ENCODE assay signal across 26 cellular contexts in the genomic region with DNA sequence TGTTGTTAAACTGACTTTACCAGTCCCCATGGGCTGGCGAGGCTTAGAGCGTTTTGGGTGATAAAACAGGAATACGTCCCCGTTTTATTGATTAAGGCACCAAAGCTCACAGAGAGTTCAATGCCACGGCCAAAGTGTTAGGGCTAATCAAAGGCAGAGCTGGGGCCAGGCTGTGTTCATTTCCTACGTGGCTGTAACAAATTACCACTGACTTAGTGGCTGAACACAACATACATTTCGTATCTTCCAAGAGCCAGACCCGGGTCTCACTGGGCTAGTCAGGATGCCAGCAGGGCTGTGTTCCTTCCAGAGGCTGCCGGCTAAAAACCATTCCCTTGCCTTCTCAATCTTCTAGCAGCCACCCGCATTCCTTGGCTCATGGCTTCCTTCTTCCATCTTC.
A peak's percentile ranks its signal among the peaks of the same experiment; 100 is the strongest.
DNase-seq lines count a peak whose midpoint lies in the region; FAIRE-seq and TF ChIP-seq lines count a peak whose summit lies in the region.
"Had no signal": no experiment of that assay in that cellular context is flagged by ENCODE, and none has a peak within 500 bp of the region (broad histone marks: within the 10 kb centered on the region; RNA-seq: fewer than 3 reads in every experiment).

No MANE protein-coding gene starts in this region.

- H3K36me3 ChIP-seq in bronchial epithelial cell (ENCODE audit: control insufficient read depth, insufficient read depth, low read length) = no peaks in the 10 kb centered on the region
- no peaks in the 10 kb centered on the region for H3K36me3 ChIP-seq in esophagus muscularis mucosa
- H3K36me3 ChIP-seq: BE2C, BLaER1 had no signal

- intact Hi-C loops in esophagus muscularis mucosa (cut with DNase I) = no loop called here

- in situ Hi-C loops in GM13977 (cut with MboI; ENCODE audit: low pct_unique_long_range_greater_than_20kb, low sequenced_read_pairs, unreplicated experiment) = no loop called here

- H3K36me3 Mint-ChIP-seq in osteocyte (ENCODE audit: unreplicated experiment) = peaks cover 1% of the 10 kb centered on the region
- H3K36me3 Mint-ChIP-seq: CD14-positive monocyte; CD4-positive, alpha-beta memory T cell; CD4-positive, CD25-positive, alpha-beta regulatory T cell; CD8-positive, alpha-beta memory T cell had no signal

- FAIRE-seq in bronchial epithelial cell (lab: Jason Lieb, UNC) = peak; percentile 80
- FAIRE-seq: A204.1, GM12878, GM12892, GM19239 had no signal

- no peak for TF ChIP-seq EP300 in esophagus muscularis mucosa (IDR thresholded peaks at IDR 0.05)

- H3K27me3 Mint-ChIP-seq in osteocyte (ENCODE audit: unreplicated experiment) = peaks cover 25% of the 10 kb centered on the region

- TF ChIP-seq POLR2A in esophagus muscularis mucosa (IDR thresholded peaks at IDR 0.05; ENCODE audit: low read depth) = no peak

- H3K4me1 Mint-ChIP-seq in osteocyte (ENCODE audit: unreplicated experiment) = peaks cover 7% of the 10 kb centered on the region
- H3K4me1 Mint-ChIP-seq: CD4-positive, alpha-beta memory T cell; CD4-positive, CD25-positive, alpha-beta regulatory T cell; CD8-positive, alpha-beta memory T cell had no signal

- DNase-seq in bronchial epithelial cell (ENCODE audit: low read depth) (no peak), esophagus muscularis mucosa (ENCODE audit: extremely low spot score) (peak; percentile 55), osteocyte (ENCODE audit: extremely low spot score, unreplicated experiment) (peak; percentile 42), cerebellum (ENCODE audit: low spot score) (no peak), GM13977 (ENCODE audit: low spot score) (no peak)
- DNase-seq: 8988T; ACHN; BE2C; C1 segment of cervical spinal cord; CD4-positive, alpha-beta memory T cell; CD4-positive, CD25-positive, alpha-beta regulatory T cell; CD8-positive, alpha-beta memory T cell; COR-L47; DMS 273 treated with DMSO at 0.1 percent for 48 hours; DMS153; DMS53; DMS79; DND-41; EL; GDM1 had no signal

- H3K9me3 ChIP-seq in esophagus muscularis mucosa = no peaks in the 10 kb centered on the region
- H3K9me3 ChIP-seq: BE2C, BLaER1 had no signal

- H3K27me3 ChIP-seq in bronchial epithelial cell (ENCODE audit: control insufficient read depth, insufficient read depth, low read length) = peaks cover 2% of the 10 kb centered on the region
- peaks cover 0 to 4% (median 0%) of the 10 kb centered on the region in 4 donors for H3K27me3 ChIP-seq in esophagus muscularis mucosa
- H3K27me3 ChIP-seq: BE2C, BLaER1 had no signal

- H3K4me3 ChIP-seq in bronchial epithelial cell (ENCODE audit: low read depth, low read length) (no peak overlapping the region), esophagus muscularis mucosa (no peak overlapping the region)
- H3K4me3 ChIP-seq: BLaER1, GM12878 had no signal

- no peak overlapping the region for H3K27ac ChIP-seq in esophagus muscularis mucosa (replicated peaks in 1 of 4)
- H3K27ac ChIP-seq: BLaER1 had no signal

- peaks cover 0 to 9% (median 7%) of the 10 kb centered on the region in 4 donors for H3K4me1 ChIP-seq in esophagus muscularis mucosa
- H3K4me1 ChIP-seq: BLaER1 had no signal

- TF ChIP-seq CTCF in bronchial epithelial cell (IDR thresholded peaks at IDR 0.05; ENCODE audit: insufficient read depth, low read length, severe bottlenecking) (no peak), esophagus muscularis mucosa (IDR thresholded peaks at IDR 0.05) (no peak), osteocyte (IDR thresholded peaks at IDR 0.05) (no peak), GM13977 (IDR thresholded peaks at IDR 0.05; ENCODE audit: extremely low read depth, insufficient read depth, missing control alignments) (no peak)

- no peak overlapping the region for H3K27ac Mint-ChIP-seq in osteocyte (ENCODE audit: unreplicated experiment)
- H3K27ac Mint-ChIP-seq: CD4-positive, alpha-beta memory T cell; CD4-positive, CD25-positive, alpha-beta regulatory T cell; CD8-positive, alpha-beta memory T cell had no signal

- no peak overlapping the region for H3K4me3 Mint-ChIP-seq in osteocyte (ENCODE audit: unreplicated experiment)
- H3K4me3 Mint-ChIP-seq: CD14-positive monocyte; CD4-positive, alpha-beta memory T cell; CD4-positive, CD25-positive, alpha-beta regulatory T cell; CD8-positive, alpha-beta memory T cell had no signal

- no peaks in the 10 kb centered on the region for H3K9me3 Mint-ChIP-seq in osteocyte (ENCODE audit: unreplicated experiment)

- 90% methylated on average over 10 of the region's 10 CpGs for WGBS in esophagus muscularis mucosa

Comparison
In these comparisons a context has a peak if more than half of its experiments do, and no peak if none do; other contexts are left out.
1. DNase-seq: peak in esophagus muscularis mucosa (single experiment) and osteocyte (single experiment); none in bronchial epithelial cell (single experiment), cerebellum (single experiment) and GM13977 (single experiment).